8 cellular contexts compared by ENCODE assay signal in the genomic region with DNA sequence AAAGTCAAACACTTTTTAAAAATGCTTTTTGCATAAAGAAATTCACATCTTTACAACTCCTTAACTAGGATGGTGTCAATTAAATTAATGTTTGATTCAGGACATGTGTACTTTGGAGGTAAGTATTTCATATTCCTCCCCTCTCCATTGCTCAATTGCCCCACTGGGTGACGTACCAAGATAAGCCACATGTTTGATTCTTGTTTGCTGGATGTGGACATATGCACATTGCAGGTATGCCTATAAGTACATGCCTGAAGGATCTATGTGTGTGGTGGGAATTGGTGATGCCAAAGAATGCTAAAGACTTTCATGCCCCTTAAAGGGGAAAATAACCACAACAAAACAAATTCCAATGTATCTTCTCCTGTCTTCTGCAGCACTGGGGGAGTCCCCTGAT. TPM values are rescaled to one million over a fixed set of nuclear protein-coding genes. Genes with fewer than 3 reads are reported as not detected.
A peak's percentile ranks its signal among the peaks of the same experiment; 100 is the strongest.
DNase-seq lines count a peak whose midpoint lies in the region; ATAC-seq and TF ChIP-seq lines count a peak whose summit lies in the region.
"Had no signal": no experiment of that assay in that cellular context is flagged by ENCODE, and none has a peak within 500 bp of the region (broad histone marks: within the 10 kb centered on the region; RNA-seq: fewer than 3 reads in every experiment).

No MANE protein-coding gene starts in this region.

- no peak for TF ChIP-seq CTCF in cardiac fibroblast (IDR thresholded peaks at IDR 0.05; ENCODE audit: low read depth, low read length)
- no peak for TF ChIP-seq CTCF in neutrophil (IDR thresholded peaks at IDR 0.05)

- peaks cover 78 to 82% of the 10 kb centered on the region in 2 experiments for H3K4me1 ChIP-seq in neutrophil (ENCODE audit: control insufficient read depth in 1 of 2, insufficient read depth in 1 of 2, low read depth in 1 of 2, low read length in 1 of 2)

- H3K27me3 ChIP-seq in neutrophil, result no peaks in the 10 kb centered on the region

- ATAC-seq in left ventricle myocardium superior, result no peak

- DNase-seq in MV-4-11 (lab: John Stamatoyannopoulos, UW) (peak; percentile 27), cardiac fibroblast (ENCODE audit: low read depth in 2 of 2) (peak; percentile 43 to 71), anterior cingulate cortex (lab: John Stamatoyannopoulos, UW) (no peak), left ventricle myocardium superior (no peak)
- DNase-seq in central memory CD4-positive, alpha-beta T cell, result no peak

- no peaks in the 10 kb centered on the region for H3K36me3 ChIP-seq in neutrophil

- intact Hi-C loops in left ventricle myocardium superior (cut with micrococcal nuclease), result no loop called here

- H3K9me3 ChIP-seq in neutrophil, result no peaks in the 10 kb centered on the region
- H3K9me3 ChIP-seq: mucosa of descending colon had no signal

- H3K27ac ChIP-seq in neutrophil, result peak overlapping the region; percentile 90

- H3K4me3 ChIP-seq in GM08714 (ENCODE audit: low read length), result peak overlapping the region; percentile 21; the same call in 1 of the 2 replicates
- no peak overlapping the region for H3K4me3 ChIP-seq in cardiac fibroblast (replicated peaks in 1 of 2; ENCODE audit: low read depth in 2 of 2, low read length in 2 of 2)
- peak overlapping the region; percentile 49 for H3K4me3 ChIP-seq in neutrophil (ENCODE audit: low read depth in 1 of 2, low read length in 1 of 2)
- H3K4me3 ChIP-seq: mucosa of descending colon had no signal

RNA-seq across cellular contexts. Expression of a gene that starts 5.8 kb away (rescaled TPM):
- total RNA-seq in left ventricle myocardium superior, result 19.6 TPM

Comparison
In these comparisons a context has a peak if more than half of its experiments do, and no peak if none do; other contexts are left out.
1. H3K4me3 ChIP-seq: peak in GM08714 (single experiment) and neutrophil (2 of 2); none in cardiac fibroblast (0 of 2).
2. DNase-seq: peak in MV-4-11 (single experiment) and cardiac fibroblast (2 of 2); none in central memory CD4-positive, alpha-beta T cell (single experiment), anterior cingulate cortex (0 of 58) and left ventricle myocardium superior (single experiment).